Comparison of ENCODE assay signal across 29 cellular contexts in the genomic region with DNA sequence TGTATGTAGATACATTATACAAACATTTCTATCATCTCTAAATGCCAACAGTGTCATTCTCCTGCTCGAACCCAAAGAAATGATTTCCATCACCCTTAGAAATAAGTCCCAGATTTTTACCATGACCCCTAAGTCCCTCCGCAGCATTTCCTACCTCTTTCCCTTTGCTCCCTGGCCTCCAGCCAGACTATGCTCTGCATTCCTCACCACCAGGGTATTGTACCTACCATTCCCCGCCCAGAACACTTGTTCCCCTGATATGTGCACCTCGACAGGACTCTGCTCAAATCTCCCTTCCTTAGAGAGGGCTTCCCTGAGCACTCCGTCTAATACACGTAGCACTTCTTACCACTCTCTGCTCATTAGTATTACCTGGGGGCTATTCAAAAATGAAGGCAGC.
DNase-seq lines count a peak whose midpoint lies in the region; TF ChIP-seq lines count a peak whose summit lies in the region.
"Had no signal": no experiment of that assay in that cellular context is flagged by ENCODE, and none has a peak within 500 bp of the region (broad histone marks: within the 10 kb centered on the region; RNA-seq: fewer than 3 reads in every experiment).

No MANE protein-coding gene starts in this region.

- H3K4me2 ChIP-seq in neural progenitor cell, result peak overlapping the region; percentile 65
- H3K4me2 ChIP-seq: BLaER1 treated with 17β-estradiol and CSF1 and Interleukin-3, amounts not matched to agents 10 nM and 100 nM had no signal

- H3K4me1 Mint-ChIP-seq in neural progenitor cell (no peaks in the 10 kb centered on the region), glutamatergic neuron (ENCODE audit: low read depth, unreplicated experiment) (peaks cover 12% of the 10 kb centered on the region)

- H2AFZ ChIP-seq in neural progenitor cell (replicated peaks), result peak overlapping the region; percentile 96

- H3K27me3 ChIP-seq in HUES6 (ENCODE audit: control insufficient read depth, insufficient read depth, low read length), result no peaks in the 10 kb centered on the region
- H3K27me3 ChIP-seq in neural progenitor cell, result no peaks in the 10 kb centered on the region
- H3K27me3 ChIP-seq: BLaER1 treated with 17β-estradiol and CSF1 and Interleukin-3, amounts not matched to agents 10 nM and 100 nM; esophagus squamous epithelium; gastrocnemius medialis; ovary; right lobe of liver; SJSA1; testis had no signal

- no peak overlapping the region for H3K4me3 Mint-ChIP-seq in neural progenitor cell
- no peak overlapping the region for H3K4me3 Mint-ChIP-seq in glutamatergic neuron (ENCODE audit: unreplicated experiment)
- H3K4me3 Mint-ChIP-seq: activated naive CD4-positive, alpha-beta T cell treated with anti-CD3 and anti-CD28 coated beads for 36 hours; naive B cell had no signal

- TF ChIP-seq CTCF in neural progenitor cell (IDR thresholded peaks at IDR 0.05), result no peak
- no peak for TF ChIP-seq CTCF in glutamatergic neuron (IDR thresholded peaks at IDR 0.05; ENCODE audit: partially characterized antibody, unreplicated experiment)

- no peak overlapping the region for H3K4me3 ChIP-seq in HUES6 (ENCODE audit: low read depth, low read length)
- H3K4me3 ChIP-seq in neural progenitor cell, result no peak overlapping the region
- H3K4me3 ChIP-seq: BLaER1 treated with 17β-estradiol and CSF1 and Interleukin-3, amounts not matched to agents 10 nM and 100 nM; coronary artery; esophagus squamous epithelium; gastrocnemius medialis; ovary; right lobe of liver; SJSA1; testis had no signal

- H3K27ac Mint-ChIP-seq in neural progenitor cell (no peak overlapping the region), glutamatergic neuron (ENCODE audit: unreplicated experiment) (no peak overlapping the region)
- H3K27ac Mint-ChIP-seq: activated naive CD4-positive, alpha-beta T cell treated with anti-CD3 and anti-CD28 coated beads for 36 hours had no signal

- H3K36me3 ChIP-seq in ES-I3 (ENCODE audit: insufficient read depth, low read length) (no peaks in the 10 kb centered on the region), HUES6 (ENCODE audit: control insufficient read depth, insufficient read depth, low read length) (no peaks in the 10 kb centered on the region), neural progenitor cell (no peaks in the 10 kb centered on the region)
- H3K36me3 ChIP-seq: esophagus squamous epithelium, gastrocnemius medialis, ovary, right lobe of liver, SJSA1 had no signal

- H3K9ac ChIP-seq in ES-I3 (ENCODE audit: low read depth, low read length) (0 out of 2 replicates have a peak overlapping the region, but pooled peaks have one; percentile 1), HUES6 (ENCODE audit: low read length) (no peak overlapping the region), neural progenitor cell (no peak overlapping the region)
- H3K9ac ChIP-seq: BLaER1 treated with 17β-estradiol and CSF1 and Interleukin-3, amounts not matched to agents 10 nM and 100 nM had no signal

- H3K27ac ChIP-seq in HUES6 (ENCODE audit: low read depth, low read length), result peak overlapping the region; percentile 5; the same call in 1 of the 2 replicates
- no peak overlapping the region for H3K27ac ChIP-seq in neural progenitor cell
- H3K27ac ChIP-seq: BLaER1 treated with 17β-estradiol and CSF1 and Interleukin-3, amounts not matched to agents 10 nM and 100 nM; coronary artery; esophagus squamous epithelium; gastrocnemius medialis; ovary; right lobe of liver; SJSA1; testis had no signal

- H3K36me3 Mint-ChIP-seq in neural progenitor cell, result no peaks in the 10 kb centered on the region
- H3K36me3 Mint-ChIP-seq in glutamatergic neuron (ENCODE audit: unreplicated experiment), result no peaks in the 10 kb centered on the region

- H3K79me2 ChIP-seq in neural progenitor cell (ENCODE audit: low read depth), result no peaks in the 10 kb centered on the region

- H3K4me1 ChIP-seq in ES-I3 (ENCODE audit: insufficient read depth, low read length), result peaks cover 48% of the 10 kb centered on the region
- H3K4me1 ChIP-seq in HUES6 (ENCODE audit: control insufficient read depth, insufficient read depth, low read length), result peaks cover 43% of the 10 kb centered on the region
- peaks cover 30% of the 10 kb centered on the region for H3K4me1 ChIP-seq in neural progenitor cell
- H3K4me1 ChIP-seq: esophagus squamous epithelium, gastrocnemius medialis, right lobe of liver, testis had no signal

- no peaks in the 10 kb centered on the region for H3K9me3 ChIP-seq in ES-I3 (ENCODE audit: control insufficient read depth, insufficient read depth, low read length)
- no peaks in the 10 kb centered on the region for H3K9me3 ChIP-seq in HUES6 (ENCODE audit: control insufficient read depth, insufficient read depth, low read depth, low read length)
- no peaks in the 10 kb centered on the region for H3K9me3 ChIP-seq in neural progenitor cell (ENCODE audit: low read depth)
- H3K9me3 ChIP-seq: BLaER1 treated with 17β-estradiol and CSF1 and Interleukin-3, amounts not matched to agents 10 nM and 100 nM; esophagus squamous epithelium; gastrocnemius medialis; ovary; right lobe of liver; SJSA1; testis had no signal

- no peaks in the 10 kb centered on the region for H4K20me1 ChIP-seq in neural progenitor cell (ENCODE audit: low read depth)
- H4K20me1 ChIP-seq: BLaER1 treated with 17β-estradiol and CSF1 and Interleukin-3, amounts not matched to agents 10 nM and 100 nM had no signal

- H3K27me3 Mint-ChIP-seq in neural progenitor cell (ENCODE audit: insufficient read depth, low read depth) (no peaks in the 10 kb centered on the region), glutamatergic neuron (ENCODE audit: unreplicated experiment) (peaks cover 2% of the 10 kb centered on the region)
- H3K27me3 Mint-ChIP-seq: naive B cell had no signal

- DNase-seq in iPS DF 4.7 (ENCODE audit: extremely low read depth, low spot score), result peak; percentile 62
- DNase-seq in neural progenitor cell (ENCODE audit: low spot score), result peak; percentile 61
- DNase-seq in SKM-1 (lab: John Stamatoyannopoulos, UW; ENCODE audit: unreplicated experiment), result no peak
- DNase-seq in H4 (ENCODE audit: low spot score), result no peak
- no peak for DNase-seq in glutamatergic neuron
- DNase-seq: activated CD4-positive, alpha-beta T cell treated with anti-CD3 and anti-CD28 coated beads for 4 hours; activated naive CD4-positive, alpha-beta T cell treated with anti-CD3 and anti-CD28 coated beads for 36 hours; amygdala; DND-41; esophagus squamous epithelium; gastrocnemius medialis; hypothalamus; Kasumi-1; left colon; naive B cell; NCI-H1694 treated with DMSO at 0.1 percent for 48 hours; NCI-H2171 treated with DMSO at 0.1 percent for 48 hours; NCI-H526; ovary; right lobe of liver; stimulated activated CD4-positive, alpha-beta T cell treated with anti-CD3 and anti-CD28 coated beads, Interleukin-4, amount 100 ng/mL, for 4 hours; stimulated activated naive CD4-positive, alpha-beta T cell; T-helper 1 cell; testis had no signal

- H3K9me3 Mint-ChIP-seq in neural progenitor cell, result no peaks in the 10 kb centered on the region
- H3K9me3 Mint-ChIP-seq in glutamatergic neuron (ENCODE audit: unreplicated experiment), result no peaks in the 10 kb centered on the region
- H3K9me3 Mint-ChIP-seq: activated naive CD4-positive, alpha-beta T cell treated with anti-CD3 and anti-CD28 coated beads for 36 hours; naive B cell had no signal

- H3F3A ChIP-seq in neural progenitor cell (ENCODE audit: low read depth), result peaks cover 36% of the 10 kb centered on the region

Comparison
In these comparisons a context has a peak if more than half of its experiments do, and no peak if none do; other contexts are left out.
1. DNase-seq: peak in iPS DF 4.7 (single experiment) and neural progenitor cell (single experiment); none in SKM-1 (single experiment), H4 (single experiment) and glutamatergic neuron (single experiment).